In genomic region chr20:38645318-38645717, GRCh38 we compare ENCODE assay signal across 2 cellular contexts.
TF ChIP-seq lines count a peak whose summit lies in the region.

No MANE protein-coding gene starts in this region.

TF ChIP-seq in GM23338, 12 proteins besides CTCF, POLR2A, EP300 and RAD21:
- TF ChIP-seq EZH2 (IDR thresholded peaks at IDR 0.05; ENCODE audit: low read depth, unreplicated experiment) = peak; percentile 11
- TF ChIP-seq POLR2AphosphoS5 (IDR thresholded peaks at IDR 0.05; ENCODE audit: low read depth) = no peak

TF ChIP-seq in GM12878, 131 proteins besides CTCF, POLR2A, EP300 and RAD21:
- TF ChIP-seq MTA2 (IDR thresholded peaks at IDR 0.05; ENCODE audit: low read depth) (no peak), RELB (IDR thresholded peaks at IDR 0.05; ENCODE audit: low read depth) (peak; percentile 33; the same call in 1 of the 2 replicates)
